21 cellular contexts compared by ENCODE assay signal in the genomic region with DNA sequence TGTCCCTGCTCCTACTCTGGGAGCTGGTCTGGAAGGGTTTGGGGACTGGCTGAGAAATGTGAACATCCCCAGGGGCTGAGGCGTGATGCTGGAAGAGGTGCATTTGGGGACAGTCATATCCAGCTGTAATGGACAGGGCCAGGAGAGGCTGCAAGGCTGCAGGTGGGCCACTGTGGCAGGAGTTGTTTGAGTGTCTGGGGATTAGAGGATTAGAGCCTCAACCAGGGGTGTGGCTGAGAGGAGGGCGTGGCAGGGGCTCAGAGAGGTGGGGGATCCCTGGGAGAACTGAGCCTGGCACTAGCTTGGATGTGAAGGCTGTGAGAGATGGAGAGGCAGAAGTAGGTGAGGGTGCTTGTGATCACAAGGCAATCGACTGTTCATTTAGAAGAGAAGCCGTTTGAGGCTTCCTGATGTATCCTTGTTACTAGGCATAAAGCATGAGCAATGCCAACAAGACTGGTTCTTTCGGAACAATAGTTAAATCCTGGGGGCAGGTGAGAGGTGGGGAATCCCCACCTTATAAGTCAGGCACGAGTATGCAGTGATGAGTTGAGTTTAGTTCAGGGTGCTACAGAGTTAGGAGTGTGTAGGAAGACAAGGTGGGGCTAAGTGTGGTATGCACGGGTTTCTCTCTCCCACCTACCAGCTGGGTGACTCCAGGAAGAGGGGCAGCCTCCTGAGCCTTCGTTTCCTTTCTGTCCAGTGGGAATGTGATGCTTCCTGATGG.
"Had no signal": no experiment of that assay in that cellular context is flagged by ENCODE, and none has a peak within 500 bp of the region (broad histone marks: within the 10 kb centered on the region; RNA-seq: fewer than 3 reads in every experiment).

No MANE protein-coding gene starts in this region.

- H3K9me3 Mint-ChIP-seq: activated CD4-positive, alpha-beta T cell treated with anti-CD3 and anti-CD28 coated beads, Interleukin-2, amount 10 ng/mL, durations not matched to agents 24 days and 14 days; activated naive CD4-positive, alpha-beta T cell treated with anti-CD3 and anti-CD28 coated beads, Interleukin-2, amount 50 U/mL, for 72 hours; activated T-helper 1 cell treated with anti-CD3 and anti-CD28 coated beads, Interleukin-12 subunit alpha, Interleukin-12 subunit beta, Interleukin-2, Interleukin-4 antibody, amounts not matched to agents 30 ng/mL and 10 ng/mL and 1 ng/mL, durations not matched to agents 14 hours and 24 hours and 36 hours had no signal

- H3K4me3 Mint-ChIP-seq: activated CD4-positive, alpha-beta T cell treated with anti-CD3 and anti-CD28 coated beads, Interleukin-2, amount 10 ng/mL, durations not matched to agents 24 days and 14 days; activated T-helper 1 cell treated with anti-CD3 and anti-CD28 coated beads, Interleukin-12 subunit alpha, Interleukin-12 subunit beta, Interleukin-2, Interleukin-4 antibody, amounts not matched to agents 30 ng/mL and 10 ng/mL and 1 ng/mL, durations not matched to agents 14 hours and 24 hours and 36 hours; nephron progenitor cell; WTC11 had no signal

- H3K36me3 ChIP-seq: lower lobe of right lung, tibial artery, uterus had no signal

- H3K4me3 ChIP-seq: lower lobe of right lung, tibial artery, uterus had no signal

- H3K27ac ChIP-seq: epithelial cell of prostate, lower lobe of right lung, tibial artery, uterus had no signal

- H3K9me3 ChIP-seq: lower lobe of right lung, tibial artery, uterus had no signal

- ATAC-seq: lower lobe of right lung, WTC11 had no signal

- H3K27me3 Mint-ChIP-seq: progenitor cell of endocrine pancreas had no signal

- DNase-seq: activated CD4-positive, alpha-beta T cell treated with anti-CD3 and anti-CD28 coated beads, Interleukin-2, amount 10 ng/mL, durations not matched to agents 24 days and 14 days; activated CD8-positive, alpha-beta memory T cell treated with anti-CD3 and anti-CD28 coated beads for 24 hours; activated gamma-delta T cell treated with Interleukin-2 at 50 U/mL for 16 hours; amygdala; foreskin melanocyte; islet precursor cell; lower lobe of right lung; midbrain; nephron progenitor cell; stimulated activated CD4-positive, alpha-beta T cell treated with anti-CD3 and anti-CD28 coated beads, Interleukin-12 subunit alpha, Interleukin-12 subunit beta, amount 100 ng/mL, for 4 hours; stimulated activated CD4-positive, alpha-beta T cell treated with anti-CD3 and anti-CD28 coated beads, Interleukin-1b, Interleukin-23, amount 100 ng/mL, for 48 hours; stimulated activated CD8-positive, alpha-beta memory T cell treated with anti-CD3 and anti-CD28 coated beads, Interleukin-4, amount 100 ng/mL, for 48 hours; stimulated activated naive CD4-positive, alpha-beta T cell; substantia nigra; uterus had no signal

- H3K4me1 Mint-ChIP-seq: activated CD4-positive, alpha-beta T cell treated with anti-CD3 and anti-CD28 coated beads, Interleukin-2, amount 10 ng/mL, durations not matched to agents 24 days and 14 days had no signal

- H3K27ac Mint-ChIP-seq: activated CD4-positive, alpha-beta T cell treated with anti-CD3 and anti-CD28 coated beads, Interleukin-2, amount 10 ng/mL, durations not matched to agents 24 days and 14 days; activated naive CD4-positive, alpha-beta T cell treated with anti-CD3 and anti-CD28 coated beads, Interleukin-2, amount 50 U/mL, for 72 hours; activated T-helper 1 cell treated with anti-CD3 and anti-CD28 coated beads, Interleukin-12 subunit alpha, Interleukin-12 subunit beta, Interleukin-2, Interleukin-4 antibody, amounts not matched to agents 30 ng/mL and 10 ng/mL and 1 ng/mL, durations not matched to agents 14 hours and 24 hours and 36 hours; nephron progenitor cell; progenitor cell of endocrine pancreas; WTC11 had no signal

- H3K36me3 Mint-ChIP-seq: activated naive CD4-positive, alpha-beta T cell treated with anti-CD3 and anti-CD28 coated beads, Interleukin-2, amount 50 U/mL, for 72 hours; WTC11 had no signal

- H3K27me3 ChIP-seq: tibial artery, uterus had no signal
